In the genomic region with DNA sequence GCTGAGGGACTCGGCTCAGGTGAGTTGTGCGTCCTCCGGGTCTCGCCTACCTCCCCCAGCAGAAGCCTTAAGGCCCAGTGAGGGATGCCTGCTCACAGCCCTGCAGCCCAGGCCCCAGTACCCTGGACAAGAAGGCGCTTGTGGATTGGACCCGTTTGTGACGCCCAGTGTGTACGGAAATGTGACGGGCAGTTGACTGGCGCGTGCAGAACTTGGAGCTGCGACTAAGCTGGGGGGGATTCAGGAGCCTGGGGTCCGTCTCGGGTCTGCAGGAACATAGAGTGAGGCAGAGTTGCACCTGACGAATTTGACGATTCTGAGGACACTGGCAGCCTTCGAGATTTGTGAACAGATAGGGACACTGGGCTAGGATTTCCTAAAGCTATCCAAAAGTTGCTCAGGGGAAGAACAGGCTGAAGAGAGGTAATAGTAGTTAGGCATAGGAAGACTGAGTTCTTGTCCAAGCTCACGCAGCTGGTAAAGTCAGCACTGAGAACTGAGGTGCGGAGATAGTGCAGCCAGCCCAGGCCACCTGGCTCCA, we compare ENCODE assay signal across 8 cellular contexts. TPM values are rescaled to one million over a fixed set of nuclear protein-coding genes. Genes with fewer than 3 reads are reported as not detected.
DNase-seq lines count a peak whose midpoint lies in the region; ATAC-seq and TF ChIP-seq lines count a peak whose summit lies in the region.

No MANE protein-coding gene starts in this region.

- TF ChIP-seq CTCF in astrocyte of the spinal cord (IDR thresholded peaks at IDR 0.05; ENCODE audit: low read depth, low read length) (no peak), mesothelial cell of epicardium (IDR thresholded peaks at IDR 0.05; ENCODE audit: unreplicated experiment) (no peak)

- peak overlapping the region; percentile 95 for H3K4me3 Mint-ChIP-seq in mesothelial cell of epicardium

- no peak for TF ChIP-seq POLR2A in GM18505 (IDR thresholded peaks at IDR 0.05; ENCODE audit: borderline replicate concordance, extremely low read depth, insufficient read depth, insufficient read length)

- ATAC-seq in HG02981 (IDR thresholded peaks at IDR 0.05; ENCODE audit: unreplicated experiment): peak; percentile 20
- no peak for ATAC-seq in GM18505 (IDR thresholded peaks at IDR 0.05; ENCODE audit: unreplicated experiment)

- peak overlapping the region; percentile 84 for H3K27ac Mint-ChIP-seq in mesothelial cell of epicardium

- peaks cover 53% of the 10 kb centered on the region for H3K36me3 Mint-ChIP-seq in mesothelial cell of epicardium

- DNase-seq in ACHN: peak; percentile 6
- no peak for DNase-seq in astrocyte of the spinal cord (ENCODE audit: low read depth, low spot score)
- DNase-seq in mesothelial cell of epicardium (ENCODE audit: low spot score in 2 of 2, unreplicated experiment in 2 of 2): no peak
- DNase-seq in LoVo (ENCODE audit: low spot score): no peak
- DNase-seq in GDM1 (lab: John Stamatoyannopoulos, UW): no peak
- DNase-seq in NCI-H748 treated with DMSO at 0.1 percent for 48 hours (lab: John Stamatoyannopoulos, UW): no peak

- H3K9me3 Mint-ChIP-seq in mesothelial cell of epicardium: peaks cover 51% of the 10 kb centered on the region

- peaks cover 17% of the 10 kb centered on the region for H3K4me1 Mint-ChIP-seq in mesothelial cell of epicardium

- peaks cover 18% of the 10 kb centered on the region for H3K27me3 Mint-ChIP-seq in mesothelial cell of epicardium (ENCODE audit: low read depth)

- in situ Hi-C loops in ACHN (cut with HindIII; ENCODE audit: low pct_ligation_motif_present, low pct_unique_long_range_greater_than_20kb, low sequenced_read_pairs) (no loop called here), astrocyte of the spinal cord (cut with HindIII; ENCODE audit: low sequenced_read_pairs) (no loop called here)

- peak overlapping the region; percentile 87 for H3K4me3 ChIP-seq in astrocyte of the spinal cord (ENCODE audit: low read depth, low read length)

RNA-seq across cellular contexts. Expression of a gene that starts 0.5 kb away (rescaled TPM):
- total RNA-seq in mesothelial cell of epicardium: 14.5 to 19.0 TPM (median 14.6 TPM) in 3 replicates

RNA-seq across cellular contexts. Expression of a gene that starts 13.6 kb away (rescaled TPM):
- not detected in 3 replicates for total RNA-seq in mesothelial cell of epicardium

RNA-seq across cellular contexts. Expression of a gene that starts 26.7 kb away (rescaled TPM):
- 42.4 to 43.0 TPM (median 42.7 TPM) in 3 replicates for total RNA-seq in mesothelial cell of epicardium

RNA-seq across cellular contexts. Expression of a gene that starts 45.1 kb away (rescaled TPM):
- 8.5 to 9.3 TPM (median 9.3 TPM) in 3 replicates for total RNA-seq in mesothelial cell of epicardium

RNA-seq across cellular contexts. Expression of a gene that starts 49.3 kb away (rescaled TPM):
- total RNA-seq in mesothelial cell of epicardium: 25.3 to 28.7 TPM (median 25.4 TPM) in 3 replicates
